In the genomic region with DNA sequence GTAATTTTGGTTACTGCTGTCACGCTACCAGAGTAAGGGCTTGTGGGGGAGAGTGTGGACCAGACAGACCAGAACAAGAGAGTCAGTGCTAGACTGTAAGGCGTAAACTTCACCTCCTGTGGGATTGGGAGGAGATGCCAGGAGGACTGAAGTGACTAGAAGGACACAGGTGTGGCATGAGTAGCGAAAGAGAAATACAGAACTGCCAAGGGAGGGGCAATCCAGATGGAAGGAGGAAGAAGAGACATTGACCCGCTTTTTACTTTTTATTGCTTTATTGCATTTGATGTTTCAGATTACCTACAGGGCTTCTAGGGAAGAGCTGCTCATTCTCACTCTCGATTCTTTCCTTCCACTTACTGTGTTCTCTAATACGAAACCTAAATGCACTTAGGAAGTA, we compare ENCODE assay signal across 1 cellular context.
TF ChIP-seq lines count a peak whose summit lies in the region.

No MANE protein-coding gene starts in this region.

TF ChIP-seq in neural cell, 6 proteins besides CTCF, POLR2A, EP300 and RAD21 (continued from another document):
- TF ChIP-seq, protein P1, sequence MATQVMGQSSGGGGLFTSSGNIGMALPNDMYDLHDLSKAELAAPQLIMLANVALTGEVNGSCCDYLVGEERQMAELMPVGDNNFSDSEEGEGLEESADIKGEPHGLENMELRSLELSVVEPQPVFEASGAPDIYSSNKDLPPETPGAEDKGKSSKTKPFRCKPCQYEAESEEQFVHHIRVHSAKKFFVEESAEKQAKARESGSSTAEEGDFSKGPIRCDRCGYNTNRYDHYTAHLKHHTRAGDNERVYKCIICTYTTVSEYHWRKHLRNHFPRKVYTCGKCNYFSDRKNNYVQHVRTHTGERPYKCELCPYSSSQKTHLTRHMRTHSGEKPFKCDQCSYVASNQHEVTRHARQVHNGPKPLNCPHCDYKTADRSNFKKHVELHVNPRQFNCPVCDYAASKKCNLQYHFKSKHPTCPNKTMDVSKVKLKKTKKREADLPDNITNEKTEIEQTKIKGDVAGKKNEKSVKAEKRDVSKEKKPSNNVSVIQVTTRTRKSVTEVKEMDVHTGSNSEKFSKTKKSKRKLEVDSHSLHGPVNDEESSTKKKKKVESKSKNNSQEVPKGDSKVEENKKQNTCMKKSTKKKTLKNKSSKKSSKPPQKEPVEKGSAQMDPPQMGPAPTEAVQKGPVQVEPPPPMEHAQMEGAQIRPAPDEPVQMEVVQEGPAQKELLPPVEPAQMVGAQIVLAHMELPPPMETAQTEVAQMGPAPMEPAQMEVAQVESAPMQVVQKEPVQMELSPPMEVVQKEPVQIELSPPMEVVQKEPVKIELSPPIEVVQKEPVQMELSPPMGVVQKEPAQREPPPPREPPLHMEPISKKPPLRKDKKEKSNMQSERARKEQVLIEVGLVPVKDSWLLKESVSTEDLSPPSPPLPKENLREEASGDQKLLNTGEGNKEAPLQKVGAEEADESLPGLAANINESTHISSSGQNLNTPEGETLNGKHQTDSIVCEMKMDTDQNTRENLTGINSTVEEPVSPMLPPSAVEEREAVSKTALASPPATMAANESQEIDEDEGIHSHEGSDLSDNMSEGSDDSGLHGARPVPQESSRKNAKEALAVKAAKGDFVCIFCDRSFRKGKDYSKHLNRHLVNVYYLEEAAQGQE (IDR thresholded peaks at IDR 0.05; ENCODE audit: borderline replicate concordance), result no peak
- TF ChIP-seq POLR2AphosphoS5 (IDR thresholded peaks at IDR 0.05) (no peak), MXI1 (conservative IDR thresholded peaks at IDR 0.05; ENCODE audit: poor library complexity, severe bottlenecking) (no peak)
